Comparison of ENCODE assay signal across 16 cellular contexts in the genomic region with DNA sequence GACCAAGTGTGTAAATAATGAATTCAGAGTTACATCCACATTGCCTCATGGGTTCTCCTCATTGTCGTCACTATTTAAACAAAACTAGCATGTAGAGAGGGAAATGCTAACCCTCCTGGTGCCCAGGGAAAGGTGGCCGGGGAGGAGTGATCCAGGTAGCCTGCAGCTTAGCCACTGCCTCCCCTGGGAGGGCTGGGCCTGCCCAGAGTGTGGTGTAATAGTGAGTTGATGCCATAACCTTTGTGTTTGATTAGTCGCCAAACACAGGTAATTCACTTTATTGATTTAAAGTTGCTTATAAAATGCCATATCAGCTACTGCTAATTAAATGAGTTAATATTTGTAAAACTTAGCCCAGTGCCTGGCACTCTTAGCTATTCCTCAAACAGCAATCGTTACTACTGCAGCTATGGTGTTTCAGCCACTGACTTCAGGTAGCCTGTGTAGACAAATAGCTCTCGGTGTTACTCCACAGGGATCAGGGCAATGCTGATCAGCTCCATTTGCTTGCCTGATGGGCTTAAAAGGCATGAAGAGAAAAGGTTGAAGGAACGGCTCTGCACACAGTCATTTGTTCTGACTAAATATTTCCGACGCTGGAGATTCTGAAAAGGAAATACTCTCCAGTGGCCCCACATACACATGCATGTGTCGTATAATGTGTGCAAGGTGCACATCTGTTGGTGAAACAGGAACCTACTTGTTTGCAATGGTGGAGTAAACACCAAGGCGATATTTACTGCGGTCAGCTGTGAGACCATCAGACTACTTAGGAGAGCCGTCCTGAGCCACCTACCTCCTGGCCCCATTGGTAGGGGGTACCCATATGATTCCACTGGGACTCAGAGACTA. TPM values are rescaled to one million over a fixed set of nuclear protein-coding genes. Genes with fewer than 3 reads are reported as not detected.
DNase-seq lines count a peak whose midpoint lies in the region; ATAC-seq and TF ChIP-seq lines count a peak whose summit lies in the region.
"Had no signal": no experiment of that assay in that cellular context is flagged by ENCODE, and none has a peak within 500 bp of the region (broad histone marks: within the 10 kb centered on the region; RNA-seq: fewer than 3 reads in every experiment).

No MANE protein-coding gene starts in this region.

- H3K9me3 ChIP-seq in transverse colon: no peaks in the 10 kb centered on the region
- H3K9me3 ChIP-seq in tibial nerve: peaks cover 0 to 3% (median 0%) of the 10 kb centered on the region in 4 donors
- H3K9me3 ChIP-seq: BLaER1 had no signal

- TF ChIP-seq POLR2A in transverse colon (IDR thresholded peaks at IDR 0.05) (no peak), tibial nerve (IDR thresholded peaks at IDR 0.05) (no peak)

- TF ChIP-seq CTCF in transverse colon (IDR thresholded peaks at IDR 0.05) (no peak), tibial nerve (IDR thresholded peaks at IDR 0.05) (no peak)

- no peak overlapping the region for H3K4me3 ChIP-seq in transverse colon
- no peak overlapping the region for H3K4me3 ChIP-seq in tibial nerve
- H3K4me3 ChIP-seq: BLaER1, K562, PC-9 had no signal

- H3K27me3 ChIP-seq in transverse colon (no peaks in the 10 kb centered on the region), tibial nerve (no peaks in the 10 kb centered on the region)
- H3K27me3 ChIP-seq: BLaER1 had no signal

- H3K36me3 ChIP-seq in transverse colon: no peaks in the 10 kb centered on the region
- no peaks in the 10 kb centered on the region for H3K36me3 ChIP-seq in tibial nerve
- H3K36me3 ChIP-seq: BLaER1 had no signal

- H3K27ac ChIP-seq in transverse colon (peak overlapping the region in 1 of 4 donors; percentile 53), tibial nerve (no peak overlapping the region)
- H3K27ac ChIP-seq: BLaER1, PC-9 had no signal

- 42 to 51% methylated on average over 8 to 12 of the region's 12 CpGs for WGBS in transverse colon (ENCODE audit: low coverage in 1 of 2), 2 donors
- 80 to 82% methylated on average over 12 of the region's 12 CpGs for WGBS in tibial nerve, 2 donors

- in situ Hi-C loops in transverse colon (cut with MboI; ENCODE audit: low pct_ligation_motif_present in 1 of 4, low pct_unique_long_range_greater_than_20kb in 1 of 4, low sequenced_read_pairs in 3 of 4): no loop called here

- ATAC-seq in left lobe of liver (peak; percentile 92), GM21717 (IDR thresholded peaks at IDR 0.05; ENCODE audit: unreplicated experiment) (no peak)
- ATAC-seq: K562 had no signal

- DNase-seq in NCI-H146 (lab: John Stamatoyannopoulos, UW) (peak; percentile 54), NCI-H510A treated with DMSO at 0.1 percent for 48 hours (lab: John Stamatoyannopoulos, UW) (peak; percentile 86), left lobe of liver (ENCODE audit: low spot score) (no peak), transverse colon (peak; percentile 16), tibial nerve (ENCODE audit: low spot score in 2 of 2) (no peak)
- no peak for DNase-seq in activated CD4-positive, alpha-beta T cell treated with anti-CD3 and anti-CD28 coated beads for 48 hours
- DNase-seq: CD8-positive, alpha-beta memory T cell; NCI-H1092; NCI-H1694 treated with DMSO at 0.1 percent for 48 hours; NCI-H2171; NCI-H524; PC-9 had no signal

- TF ChIP-seq EP300 in transverse colon (IDR thresholded peaks at IDR 0.05; ENCODE audit: low read depth) (no peak), tibial nerve (IDR thresholded peaks at IDR 0.05) (no peak)

- intact Hi-C loops in transverse colon (cut with DNase I; ENCODE audit: low total_unique reads): no loop called here

- peaks cover 0 to 3% (median 1%) of the 10 kb centered on the region in 4 donors for H3K4me1 ChIP-seq in transverse colon
- H3K4me1 ChIP-seq in tibial nerve: no peaks in the 10 kb centered on the region
- H3K4me1 ChIP-seq: BLaER1 had no signal

RNA-seq across cellular contexts. Expression of gene PRMT8, which starts 45.6 kb away (rescaled TPM):
- total RNA-seq in left lobe of liver: not detected
- total RNA-seq in transverse colon: not detected
- not detected for total RNA-seq in tibial nerve
- total RNA-seq: CD8-positive, alpha-beta memory T cell; K562; M059J; PC-9 had no signal

Comparison
In these comparisons a context has a peak if more than half of its experiments do, and no peak if none do; other contexts are left out.
1. DNase-seq: peak in NCI-H146 (single experiment), NCI-H510A treated with DMSO at 0.1 percent for 48 hours (single experiment) and transverse colon (single experiment); none in left lobe of liver (single experiment), activated CD4-positive, alpha-beta T cell treated with anti-CD3 and anti-CD28 coated beads for 48 hours (single experiment) and tibial nerve (0 of 2).